In the genomic region with DNA sequence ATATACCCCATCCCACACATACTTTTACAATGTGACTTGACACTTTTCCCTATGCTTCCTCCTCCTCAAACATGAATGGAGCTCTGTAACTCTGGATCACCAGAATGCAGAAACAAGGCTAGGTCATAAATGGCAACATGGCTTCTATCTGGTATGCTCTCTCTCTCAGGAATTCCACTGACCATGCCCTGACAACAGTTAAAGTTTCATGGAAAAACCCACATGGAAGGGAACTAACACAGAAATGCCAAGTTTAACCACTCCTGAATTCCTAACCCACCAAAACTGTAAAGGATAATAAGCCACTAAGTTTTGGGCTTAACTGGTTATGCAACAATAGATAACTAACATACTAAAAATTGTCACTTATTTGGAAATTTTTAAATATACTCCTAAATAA, we compare ENCODE assay signal across 15 cellular contexts. TPM values are rescaled to one million over a fixed set of nuclear protein-coding genes. Genes with fewer than 3 reads are reported as not detected.
A peak's percentile ranks its signal among the peaks of the same experiment; 100 is the strongest.
DNase-seq lines count a peak whose midpoint lies in the region; ATAC-seq and TF ChIP-seq lines count a peak whose summit lies in the region.
"Had no signal": no experiment of that assay in that cellular context is flagged by ENCODE, and none has a peak within 500 bp of the region (broad histone marks: within the 10 kb centered on the region; RNA-seq: fewer than 3 reads in every experiment).

No MANE protein-coding gene starts in this region.

- H4K20me1 ChIP-seq in SU-DHL-6 (ENCODE audit: low read depth, low read length): no peaks in the 10 kb centered on the region

- H3K4me3 ChIP-seq in SU-DHL-6 (ENCODE audit: insufficient read depth, low read length, poor library complexity, severe bottlenecking) (no peak overlapping the region), body of pancreas (no peak overlapping the region)
- H3K4me3 ChIP-seq: PC-9 had no signal

- intact Hi-C loops in body of pancreas (cut with DNase I): no loop called here

- ATAC-seq in body of pancreas: no peak
- ATAC-seq in HG03378 (IDR thresholded peaks at IDR 0.05; ENCODE audit: unreplicated experiment): no peak

- no peak for TF ChIP-seq POLR2A in body of pancreas (IDR thresholded peaks at IDR 0.05)

- no peak for TF ChIP-seq CTCF in SU-DHL-6 (IDR thresholded peaks at IDR 0.05; ENCODE audit: insufficient read depth, low read length, poor library complexity, severe bottlenecking)
- TF ChIP-seq CTCF in body of pancreas (IDR thresholded peaks at IDR 0.05): no peak

- H3K9me3 ChIP-seq in SU-DHL-6 (ENCODE audit: insufficient read depth, low read length) (no peaks in the 10 kb centered on the region), body of pancreas (no peaks in the 10 kb centered on the region)

- no peaks in the 10 kb centered on the region for H3K4me1 ChIP-seq in body of pancreas

- no peak overlapping the region for H3K9ac ChIP-seq in SU-DHL-6 (ENCODE audit: low read length)

- no peak overlapping the region for H2AFZ ChIP-seq in SU-DHL-6 (ENCODE audit: low read depth, low read length, severe bottlenecking)
- H2AFZ ChIP-seq: PC-9 had no signal

- H3K9me2 ChIP-seq in SU-DHL-6 (replicated peaks; ENCODE audit: insufficient read depth, low read length): no peaks in the 10 kb centered on the region

- peaks cover 15% of the 10 kb centered on the region for H3F3A ChIP-seq in SU-DHL-6 (ENCODE audit: insufficient read depth)

- DNase-seq in AG20443 (ENCODE audit: low spot score): peak; percentile 44
- peak; percentile 22 for DNase-seq in epidermal melanocyte (ENCODE audit: insufficient read length, low spot score)
- DNase-seq in myocyte (ENCODE audit: low read depth): peak; percentile 43
- DNase-seq in OCI-M1 (lab: John Stamatoyannopoulos, UW): no peak
- DNase-seq in body of pancreas: no peak
- no peak for DNase-seq in NCI-H1436 (lab: John Stamatoyannopoulos, UW)
- DNase-seq: C1 segment of cervical spinal cord; CD8-positive, alpha-beta memory T cell; NCI-H1417 treated with DMSO at 0.1 percent for 48 hours; NCI-H2029; NCI-H345; NCI-H524 treated with DMSO at 0.1 percent for 48 hours; PC-9 had no signal

- H3K36me3 ChIP-seq in SU-DHL-6 (ENCODE audit: low read length): no peaks in the 10 kb centered on the region
- no peaks in the 10 kb centered on the region for H3K36me3 ChIP-seq in body of pancreas (replicated peaks in 1 of 2; ENCODE audit: insufficient read depth in 1 of 2, low read depth in 2 of 2)

- H3K27ac ChIP-seq in SU-DHL-6 (ENCODE audit: low read depth, low read length) (0 out of 2 replicates have a peak overlapping the region, but pooled peaks have one; percentile 20), body of pancreas (no peak overlapping the region)
- H3K27ac ChIP-seq: PC-9 had no signal

- peaks cover 41% of the 10 kb centered on the region for H3K79me2 ChIP-seq in SU-DHL-6 (ENCODE audit: insufficient read depth, low read length)

- H3K27me3 ChIP-seq in SU-DHL-6 (ENCODE audit: low read length) (no peaks in the 10 kb centered on the region), body of pancreas (no peaks in the 10 kb centered on the region)

- no peak overlapping the region for H3K4me2 ChIP-seq in SU-DHL-6 (ENCODE audit: low read depth, low read length, poor library complexity, severe bottlenecking)
- H3K4me2 ChIP-seq: PC-9 had no signal

RNA-seq across cellular contexts. Expression of a gene that starts 19.9 kb away (rescaled TPM):
- total RNA-seq in myocyte (21.2 and 22.1 TPM in 2 replicates), body of pancreas (10 to 100 TPM; 12.9 to 27.8 TPM)
- 5.5 TPM for polyA plus RNA-seq in myocyte (2012)

RNA-seq across cellular contexts. Expression of a gene that starts 20.1 kb away (rescaled TPM):
- total RNA-seq in myocyte (2.1 and 3.2 TPM in 2 replicates), body of pancreas (1 to 10 TPM; 2.1 to 5.3 TPM)
- polyA plus RNA-seq in myocyte (2012): 1.7 TPM

Comparison
In these comparisons a context has a peak if more than half of its experiments do, and no peak if none do; other contexts are left out.
1. DNase-seq: peak in AG20443 (single experiment), epidermal melanocyte (single experiment) and myocyte (single experiment); none in OCI-M1 (single experiment), body of pancreas (0 of 4) and NCI-H1436 (single experiment).